1 cellular context compared by ENCODE assay signal in the genomic region with DNA sequence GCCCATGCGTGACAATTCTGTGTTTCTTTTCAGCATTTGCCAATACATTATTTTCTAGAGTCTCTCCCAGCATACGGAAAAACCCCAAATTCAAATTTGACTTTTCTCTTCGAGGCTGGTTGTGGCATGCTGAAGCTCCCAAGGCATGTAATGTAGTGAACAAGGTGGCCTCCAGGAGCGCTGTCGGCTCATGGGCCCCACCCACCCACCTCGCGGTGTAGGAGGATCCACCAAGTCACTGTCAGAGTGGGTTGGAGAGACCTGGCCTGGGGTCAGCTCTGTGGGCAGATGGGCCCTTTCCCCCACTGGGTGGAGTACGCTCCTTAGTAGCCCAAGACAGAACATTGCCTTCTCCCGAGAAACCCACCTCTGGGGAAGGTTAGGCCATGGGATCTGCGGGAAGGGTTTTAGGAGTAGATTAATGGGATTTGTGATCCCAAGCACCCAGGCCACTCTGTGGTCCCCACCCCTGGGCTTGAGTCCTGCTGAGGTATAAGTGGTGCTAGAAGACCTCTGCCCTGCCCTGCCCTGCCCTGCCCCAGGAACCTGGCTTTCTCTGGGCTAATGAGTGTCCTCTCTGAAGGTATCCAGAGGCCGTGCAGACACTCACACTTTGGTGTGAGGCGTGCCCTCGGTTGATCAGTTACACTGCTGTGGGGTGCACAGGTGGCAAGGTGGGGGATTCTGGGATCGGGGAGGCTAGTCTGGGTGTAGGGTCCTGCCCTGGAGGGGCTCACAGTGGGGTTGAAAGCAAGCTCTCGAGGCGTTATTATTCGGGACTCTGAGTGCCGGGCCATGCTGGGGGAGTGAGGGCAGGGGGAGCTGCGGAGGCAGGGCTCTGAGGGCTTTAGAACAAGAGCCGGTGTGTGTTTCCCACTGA.
TF ChIP-seq lines count a peak whose summit lies in the region.

No MANE protein-coding gene starts in this region.

TF ChIP-seq in HCT116, 20 proteins besides CTCF, POLR2A, EP300 and RAD21:
- TF ChIP-seq SP1 (IDR thresholded peaks at IDR 0.05; ENCODE audit: low read depth) (no peak), CBX3 (IDR thresholded peaks at IDR 0.05; ENCODE audit: low read depth) (no peak), JUND (IDR thresholded peaks at IDR 0.05) (no peak), EGR1 (IDR thresholded peaks at IDR 0.05; ENCODE audit: low read depth) (no peak), CEBPB (IDR thresholded peaks at IDR 0.05; ENCODE audit: low read depth) (no peak), TCF7L2 (IDR thresholded peaks at IDR 0.05; ENCODE audit: borderline replicate concordance, extremely low read depth, insufficient read depth, insufficient read length) (no peak), SIN3A (IDR thresholded peaks at IDR 0.05; ENCODE audit: low read depth) (no peak), ELF1 (IDR thresholded peaks at IDR 0.05; ENCODE audit: borderline replicate concordance, low read depth) (no peak), FOSL1 (IDR thresholded peaks at IDR 0.05; ENCODE audit: low read depth) (no peak), EZH2phosphoT487 (IDR thresholded peaks at IDR 0.05; ENCODE audit: borderline replicate concordance) (no peak), POLR2AphosphoS5 (IDR thresholded peaks at IDR 0.05; ENCODE audit: low read depth, low read length) (no peak)
- TF ChIP-seq, protein P1, sequence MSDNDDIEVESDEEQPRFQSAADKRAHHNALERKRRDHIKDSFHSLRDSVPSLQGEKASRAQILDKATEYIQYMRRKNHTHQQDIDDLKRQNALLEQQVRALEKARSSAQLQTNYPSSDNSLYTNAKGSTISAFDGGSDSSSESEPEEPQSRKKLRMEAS (IDR thresholded peaks at IDR 0.05): no peak
- TF ChIP-seq, protein P2, sequence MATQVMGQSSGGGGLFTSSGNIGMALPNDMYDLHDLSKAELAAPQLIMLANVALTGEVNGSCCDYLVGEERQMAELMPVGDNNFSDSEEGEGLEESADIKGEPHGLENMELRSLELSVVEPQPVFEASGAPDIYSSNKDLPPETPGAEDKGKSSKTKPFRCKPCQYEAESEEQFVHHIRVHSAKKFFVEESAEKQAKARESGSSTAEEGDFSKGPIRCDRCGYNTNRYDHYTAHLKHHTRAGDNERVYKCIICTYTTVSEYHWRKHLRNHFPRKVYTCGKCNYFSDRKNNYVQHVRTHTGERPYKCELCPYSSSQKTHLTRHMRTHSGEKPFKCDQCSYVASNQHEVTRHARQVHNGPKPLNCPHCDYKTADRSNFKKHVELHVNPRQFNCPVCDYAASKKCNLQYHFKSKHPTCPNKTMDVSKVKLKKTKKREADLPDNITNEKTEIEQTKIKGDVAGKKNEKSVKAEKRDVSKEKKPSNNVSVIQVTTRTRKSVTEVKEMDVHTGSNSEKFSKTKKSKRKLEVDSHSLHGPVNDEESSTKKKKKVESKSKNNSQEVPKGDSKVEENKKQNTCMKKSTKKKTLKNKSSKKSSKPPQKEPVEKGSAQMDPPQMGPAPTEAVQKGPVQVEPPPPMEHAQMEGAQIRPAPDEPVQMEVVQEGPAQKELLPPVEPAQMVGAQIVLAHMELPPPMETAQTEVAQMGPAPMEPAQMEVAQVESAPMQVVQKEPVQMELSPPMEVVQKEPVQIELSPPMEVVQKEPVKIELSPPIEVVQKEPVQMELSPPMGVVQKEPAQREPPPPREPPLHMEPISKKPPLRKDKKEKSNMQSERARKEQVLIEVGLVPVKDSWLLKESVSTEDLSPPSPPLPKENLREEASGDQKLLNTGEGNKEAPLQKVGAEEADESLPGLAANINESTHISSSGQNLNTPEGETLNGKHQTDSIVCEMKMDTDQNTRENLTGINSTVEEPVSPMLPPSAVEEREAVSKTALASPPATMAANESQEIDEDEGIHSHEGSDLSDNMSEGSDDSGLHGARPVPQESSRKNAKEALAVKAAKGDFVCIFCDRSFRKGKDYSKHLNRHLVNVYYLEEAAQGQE (IDR thresholded peaks at IDR 0.05; ENCODE audit: low read depth): no peak
- TF ChIP-seq, protein P3, sequence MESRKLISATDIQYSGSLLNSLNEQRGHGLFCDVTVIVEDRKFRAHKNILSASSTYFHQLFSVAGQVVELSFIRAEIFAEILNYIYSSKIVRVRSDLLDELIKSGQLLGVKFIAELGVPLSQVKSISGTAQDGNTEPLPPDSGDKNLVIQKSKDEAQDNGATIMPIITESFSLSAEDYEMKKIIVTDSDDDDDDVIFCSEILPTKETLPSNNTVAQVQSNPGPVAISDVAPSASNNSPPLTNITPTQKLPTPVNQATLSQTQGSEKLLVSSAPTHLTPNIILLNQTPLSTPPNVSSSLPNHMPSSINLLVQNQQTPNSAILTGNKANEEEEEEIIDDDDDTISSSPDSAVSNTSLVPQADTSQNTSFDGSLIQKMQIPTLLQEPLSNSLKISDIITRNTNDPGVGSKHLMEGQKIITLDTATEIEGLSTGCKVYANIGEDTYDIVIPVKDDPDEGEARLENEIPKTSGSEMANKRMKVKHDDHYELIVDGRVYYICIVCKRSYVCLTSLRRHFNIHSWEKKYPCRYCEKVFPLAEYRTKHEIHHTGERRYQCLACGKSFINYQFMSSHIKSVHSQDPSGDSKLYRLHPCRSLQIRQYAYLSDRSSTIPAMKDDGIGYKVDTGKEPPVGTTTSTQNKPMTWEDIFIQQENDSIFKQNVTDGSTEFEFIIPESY (IDR thresholded peaks at IDR 0.05; ENCODE audit: extremely low read depth, insufficient replicate concordance, low read length): no peak
- TF ChIP-seq, protein P4, sequence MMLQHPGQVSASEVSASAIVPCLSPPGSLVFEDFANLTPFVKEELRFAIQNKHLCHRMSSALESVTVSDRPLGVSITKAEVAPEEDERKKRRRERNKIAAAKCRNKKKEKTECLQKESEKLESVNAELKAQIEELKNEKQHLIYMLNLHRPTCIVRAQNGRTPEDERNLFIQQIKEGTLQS (IDR thresholded peaks at IDR 0.05): no peak
TF ChIP-seq in HCT116: peak in this region for 0.
